Comparison of ENCODE assay signal across 15 cellular contexts in genomic region chr4:150140774-150141400, GRCh38.
DNase-seq lines count a peak whose midpoint lies in the region; TF ChIP-seq lines count a peak whose summit lies in the region.
"Had no signal": no experiment of that assay in that cellular context is flagged by ENCODE, and none has a peak within 500 bp of the region (broad histone marks: within the 10 kb centered on the region; RNA-seq: fewer than 3 reads in every experiment).

No MANE protein-coding gene starts in this region.

- intact Hi-C loops in esophagus muscularis mucosa (cut with DNase I) (loop anchor here (5.0 kb wide), 1 partner anchor 64 kb away; the partner anchor contains the start of gene DCLK2), sigmoid colon (cut with DNase I) (loop anchor here (10.0 kb wide), 1 partner anchor 66 kb away; the partner anchor contains the start of gene DCLK2)

- H3K9me3 ChIP-seq in esophagus muscularis mucosa: no peaks in the 10 kb centered on the region
- H3K9me3 ChIP-seq in sigmoid colon: no peaks in the 10 kb centered on the region
- H3K9me3 ChIP-seq: pancreas, suprapubic skin had no signal

- peak; percentile 77 for DNase-seq in ELR (ENCODE audit: low read depth)
- peak; percentile 10 for DNase-seq in RPMI8226
- no peak for DNase-seq in esophagus muscularis mucosa (ENCODE audit: extremely low spot score)
- DNase-seq in sigmoid colon: no peak
- no peak for DNase-seq in epidermal melanocyte (ENCODE audit: insufficient read length, low spot score)
- DNase-seq in NCI-H2171 (lab: John Stamatoyannopoulos, UW): no peak
- no peak for DNase-seq in NCI-H774 (lab: John Stamatoyannopoulos, UW)
- no peak for DNase-seq in nephron progenitor cell
- DNase-seq: erythroblast; left cardiac atrium; NCI-H146; pancreas; stimulated activated CD4-positive, alpha-beta T cell treated with anti-CD3 and anti-CD28 coated beads, Interleukin-4, amount 100 ng/mL, for 4 hours had no signal

- H3K9me3 Mint-ChIP-seq in nephron progenitor cell: peaks cover 26% of the 10 kb centered on the region

- peaks cover 6 to 31% (median 20%) of the 10 kb centered on the region in 4 donors for H3K4me1 ChIP-seq in esophagus muscularis mucosa
- H3K4me1 ChIP-seq in sigmoid colon: peaks cover 0 to 38% (median 22%) of the 10 kb centered on the region in 4 donors
- H3K4me1 ChIP-seq: pancreas had no signal

- peaks cover 4% of the 10 kb centered on the region for H3K27me3 Mint-ChIP-seq in nephron progenitor cell (ENCODE audit: low read depth, poor library complexity)

- H3K27ac Mint-ChIP-seq in nephron progenitor cell: no peak overlapping the region
- H3K27ac Mint-ChIP-seq: T-helper 2 cell treated with Interferon-gamma antibody and Interleukin-4, amounts not matched to agents 5 μg/mL and 100 μg/mL, for 36 hours had no signal

- TF ChIP-seq EP300 in esophagus muscularis mucosa (IDR thresholded peaks at IDR 0.05) (no peak), sigmoid colon (IDR thresholded peaks at IDR 0.05) (no peak)

- H3K27me3 ChIP-seq in esophagus muscularis mucosa: no peaks in the 10 kb centered on the region
- no peaks in the 10 kb centered on the region for H3K27me3 ChIP-seq in sigmoid colon
- H3K27me3 ChIP-seq: pancreas, suprapubic skin had no signal

- H3K36me3 ChIP-seq in esophagus muscularis mucosa (no peaks in the 10 kb centered on the region), sigmoid colon (no peaks in the 10 kb centered on the region)
- H3K36me3 ChIP-seq: pancreas, suprapubic skin had no signal

- TF ChIP-seq POLR2A in esophagus muscularis mucosa (IDR thresholded peaks at IDR 0.05; ENCODE audit: low read depth) (no peak), sigmoid colon (IDR thresholded peaks at IDR 0.05) (no peak)

- peaks cover 23% of the 10 kb centered on the region for H3K36me3 Mint-ChIP-seq in nephron progenitor cell (ENCODE audit: low read depth)

- peak overlapping the region in 1 of 4 donors; percentile 15 for H3K4me3 ChIP-seq in esophagus muscularis mucosa
- H3K4me3 ChIP-seq in sigmoid colon: no peak overlapping the region
- H3K4me3 ChIP-seq: pancreas, suprapubic skin had no signal

- peaks cover 27% of the 10 kb centered on the region for H3K4me1 Mint-ChIP-seq in nephron progenitor cell

- 34% methylated on average over 5 of the region's 5 CpGs for WGBS in esophagus muscularis mucosa
- WGBS in sigmoid colon, 2 donors: 77 to 83% methylated on average over 5 of the region's 5 CpGs

- peak overlapping the region; percentile 42 to 67 (median 52) for H3K27ac ChIP-seq in esophagus muscularis mucosa (replicated peaks in 1 of 4)
- H3K27ac ChIP-seq in sigmoid colon: peak overlapping the region in 3 of 4 donors; percentile 54 to 60 (median 54)
- H3K27ac ChIP-seq: pancreas, suprapubic skin had no signal

- no peak overlapping the region for H3K4me3 Mint-ChIP-seq in nephron progenitor cell
- H3K4me3 Mint-ChIP-seq: T-helper 2 cell treated with Interferon-gamma antibody and Interleukin-4, amounts not matched to agents 5 μg/mL and 100 μg/mL, for 36 hours had no signal

- no peak for TF ChIP-seq CTCF in esophagus muscularis mucosa (IDR thresholded peaks at IDR 0.05)
- no peak for TF ChIP-seq CTCF in sigmoid colon (IDR thresholded peaks at IDR 0.05)
- TF ChIP-seq CTCF in nephron progenitor cell (IDR thresholded peaks at IDR 0.05): no peak

Comparison
In these comparisons a context has a peak if more than half of its experiments do, and no peak if none do; other contexts are left out.
1. DNase-seq: peak in ELR (single experiment) and RPMI8226 (single experiment); none in esophagus muscularis mucosa (single experiment), sigmoid colon (single experiment), epidermal melanocyte (single experiment), NCI-H2171 (single experiment), NCI-H774 (single experiment) and nephron progenitor cell (single experiment).